In genomic region chr1:214261206-214262123, GRCh38 we compare ENCODE assay signal across 8 cellular contexts. TPM values are rescaled to one million over a fixed set of nuclear protein-coding genes. Genes with fewer than 3 reads are reported as not detected.
DNase-seq lines count a peak whose midpoint lies in the region; ATAC-seq and TF ChIP-seq lines count a peak whose summit lies in the region.

No MANE protein-coding gene starts in this region.

- WGBS in lower leg skin, 2 donors, result 9 to 10% methylated on average over 15 of the region's 15 CpGs

- H3K27ac ChIP-seq in C4-2B, result no peak overlapping the region

- no peak overlapping the region for H3K4me3 ChIP-seq in choroid plexus epithelial cell (ENCODE audit: low read depth, low read length)
- no peak overlapping the region for H3K4me3 ChIP-seq in lower leg skin (ENCODE audit: low read depth, poor library complexity, severe bottlenecking)

- TF ChIP-seq CTCF in C4-2B (conservative IDR thresholded peaks at IDR 0.05) (peak; percentile 99), choroid plexus epithelial cell (conservative IDR thresholded peaks at IDR 0.05; ENCODE audit: low read depth, low read length) (peak; percentile 99), lower leg skin (IDR thresholded peaks at IDR 0.05) (peak in 1 of 3 donors; percentile 62)

- no peak for TF ChIP-seq POLR2A in lower leg skin (IDR thresholded peaks at IDR 0.05)

- peak; percentile 55 for DNase-seq in NCI-H510A (lab: John Stamatoyannopoulos, UW)
- peak; percentile 89 for DNase-seq in activated CD4-positive, alpha-beta T cell treated with anti-CD3 and anti-CD28 coated beads for 48 hours
- DNase-seq in choroid plexus epithelial cell (ENCODE audit: low read depth), result peak; percentile 84
- peak; percentile 76 to 96 for DNase-seq in lower leg skin (ENCODE audit: low spot score in 2 of 2)
- DNase-seq in stimulated activated CD4-positive, alpha-beta T cell treated with anti-CD3 and anti-CD28 coated beads, TNF-alpha, amount 100 ng/mL, for 24 hours (ENCODE audit: low read depth in 3 of 3), result peak; percentile 63 to 78 (median 68)

- ATAC-seq in GM19324 (IDR thresholded peaks at IDR 0.05; ENCODE audit: low FRiP score, unreplicated experiment) (peak; percentile 91), HG03378 (IDR thresholded peaks at IDR 0.05; ENCODE audit: unreplicated experiment) (peak; percentile 83)

- intact Hi-C loops in lower leg skin (cut with DNase I; ENCODE audit: low total_unique reads), result loop anchor here (5.0 kb wide), 1 partner anchor 66 kb away; no protein-coding TSS in a partner anchor

RNA-seq across cellular contexts. Expression of gene SMYD2, which starts 19.5 kb away (rescaled TPM):
- total RNA-seq in lower leg skin, result 10 to 100 TPM; 17.1 to 30.0 (median 26.2) TPM
